Comparison of ENCODE assay signal across 37 cellular contexts in the genomic region with DNA sequence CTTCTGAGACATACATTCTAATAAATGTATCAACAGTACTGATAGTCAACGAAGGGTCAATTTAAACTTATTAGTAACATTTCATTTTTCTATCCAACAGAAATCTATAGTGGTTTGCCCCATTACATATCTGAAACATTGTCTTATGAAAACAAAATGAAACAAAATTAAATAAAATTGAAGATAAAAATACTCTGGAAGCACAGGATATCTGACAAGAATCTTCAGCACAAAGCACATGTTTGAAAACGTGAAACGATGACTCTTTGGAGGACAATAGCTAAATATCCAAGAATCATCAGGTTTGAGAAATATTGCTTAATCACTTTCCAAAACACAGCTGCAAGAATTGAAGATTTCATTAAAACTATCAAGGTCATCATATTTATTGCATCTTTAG.
"Had no signal": no experiment of that assay in that cellular context is flagged by ENCODE, and none has a peak within 500 bp of the region (broad histone marks: within the 10 kb centered on the region; RNA-seq: fewer than 3 reads in every experiment).

No MANE protein-coding gene starts in this region.

- H3K27me3 ChIP-seq: ascending aorta, cardiac muscle cell had no signal

- H3K27ac Mint-ChIP-seq: activated CD4-positive, alpha-beta memory T cell treated with anti-CD3 and anti-CD28 coated beads, Interleukin-2, amount 10 ng/mL, durations not matched to agents 7 days and 5 days; activated CD4-positive, alpha-beta T cell treated with anti-CD3 and anti-CD28 coated beads for 36 hours; activated CD4-positive, alpha-beta T cell treated with anti-CD3 and anti-CD28 coated beads, Interleukin-2, amount 10 ng/mL, durations not matched to agents 7 days and 5 days; activated CD8-positive, alpha-beta memory T cell treated with anti-CD3 and anti-CD28 coated beads, Interleukin-2, amount 10 ng/mL, durations not matched to agents 7 days and 5 days; activated CD8-positive, alpha-beta T cell treated with anti-CD3 and anti-CD28 coated beads, Interleukin-2, amount 10 ng/mL, durations not matched to agents 7 days and 5 days; activated naive CD8-positive, alpha-beta T cell treated with anti-CD3 and anti-CD28 coated beads, Interleukin-2, amount 10 ng/mL, durations not matched to agents 7 days and 5 days; activated naive CD8-positive, alpha-beta T cell treated with anti-CD3 and anti-CD28 coated beads, Interleukin-2, amount 50 U/mL, for 24 hours; activated T-cell treated with anti-CD3 and anti-CD28 coated beads, Interleukin-2, amount 50 U/mL, for 24 hours; activated T-helper 2 cell treated with anti-CD3 and anti-CD28 coated beads, Interferon-gamma antibody, Interleukin-2, Interleukin-4, amounts not matched to agents 10 μg/mL and 5 μg/mL and 100 μg/mL, durations not matched to agents 14 hours and 24 hours and 36 hours; brain; T-helper 1 cell treated with Interleukin-12 subunit alpha and Interleukin-12 subunit beta and Interleukin-4 antibody, amounts not matched to agents 30 μg/mL and 1 μg/mL, for 36 hours; T-helper 2 cell treated with Interferon-gamma antibody and Interleukin-4, amounts not matched to agents 5 μg/mL and 100 μg/mL, for 36 hours had no signal

- H3K4me1 ChIP-seq: ascending aorta had no signal

- H3K4me1 Mint-ChIP-seq: activated CD4-positive, alpha-beta memory T cell treated with anti-CD3 and anti-CD28 coated beads, Interleukin-2, amount 10 ng/mL, durations not matched to agents 7 days and 5 days; activated CD4-positive, alpha-beta T cell treated with anti-CD3 and anti-CD28 coated beads for 36 hours; activated CD4-positive, alpha-beta T cell treated with anti-CD3 and anti-CD28 coated beads, Interleukin-2, amount 10 ng/mL, durations not matched to agents 7 days and 5 days; activated CD8-positive, alpha-beta memory T cell treated with anti-CD3 and anti-CD28 coated beads, Interleukin-2, amount 10 ng/mL, durations not matched to agents 7 days and 5 days; activated naive CD8-positive, alpha-beta T cell treated with anti-CD3 and anti-CD28 coated beads, Interleukin-2, amount 50 U/mL, for 24 hours had no signal

- H3K27me3 Mint-ChIP-seq: activated CD4-positive, alpha-beta memory T cell treated with anti-CD3 and anti-CD28 coated beads, Interleukin-2, amount 10 ng/mL, durations not matched to agents 7 days and 5 days; activated CD4-positive, alpha-beta T cell treated with anti-CD3 and anti-CD28 coated beads for 36 hours; activated CD4-positive, alpha-beta T cell treated with anti-CD3 and anti-CD28 coated beads, Interleukin-2, amount 10 ng/mL, durations not matched to agents 7 days and 5 days; activated CD8-positive, alpha-beta memory T cell treated with anti-CD3 and anti-CD28 coated beads, Interleukin-2, amount 10 ng/mL, durations not matched to agents 7 days and 5 days; activated naive CD8-positive, alpha-beta T cell; activated naive CD8-positive, alpha-beta T cell treated with anti-CD3 and anti-CD28 coated beads, Interleukin-2, amount 10 ng/mL, durations not matched to agents 7 days and 5 days; activated naive CD8-positive, alpha-beta T cell treated with anti-CD3 and anti-CD28 coated beads, Interleukin-2, amount 50 U/mL, for 24 hours; activated T-cell treated with anti-CD3 and anti-CD28 coated beads, Interleukin-2, amount 50 U/mL, for 24 hours; brain; central memory CD8-positive, alpha-beta T cell had no signal

- DNase-seq: activated CD4-positive, alpha-beta memory T cell treated with anti-CD3 and anti-CD28 coated beads, Interleukin-2, amount 10 ng/mL, durations not matched to agents 7 days and 5 days; activated CD4-positive, alpha-beta T cell treated with anti-CD3 and anti-CD28 coated beads for 1 hour; activated CD4-positive, alpha-beta T cell treated with anti-CD3 and anti-CD28 coated beads for 36 hours; activated CD4-positive, alpha-beta T cell treated with anti-CD3 and anti-CD28 coated beads for 48 hours; activated CD4-positive, alpha-beta T cell treated with anti-CD3 and anti-CD28 coated beads, Interleukin-2, amount 10 ng/mL, durations not matched to agents 7 days and 5 days; activated CD4-positive, alpha-beta T cell treated with anti-CD3 and anti-CD28 coated beads, Interleukin-2, amount 50 U/mL, for 48 hours; activated CD4-positive, CD25-positive, alpha-beta regulatory T cell; activated CD8-positive, alpha-beta memory T cell treated with anti-CD3 and anti-CD28 coated beads for 24 hours; activated CD8-positive, alpha-beta memory T cell treated with anti-CD3 and anti-CD28 coated beads, Interleukin-2, amount 10 ng/mL, durations not matched to agents 7 days and 5 days; activated CD8-positive, alpha-beta memory T cell treated with anti-CD3 and anti-CD28 coated beads, Interleukin-2, amount 50 U/mL, for 48 hours; activated CD8-positive, alpha-beta T cell treated with anti-CD3 and anti-CD28 coated beads, Interleukin-2, amount 10 ng/mL, durations not matched to agents 7 days and 5 days; activated effector memory CD4-positive, alpha-beta T cell treated with Interleukin-2 at 50 U/mL for 16 hours; activated gamma-delta T cell; activated naive CD4-positive, alpha-beta T cell treated with anti-CD3 and anti-CD28 coated beads, Interleukin-2, amount 50 U/mL, for 16 hours; activated naive CD4-positive, alpha-beta T cell treated with Interleukin-2 at 50 U/mL for 16 hours; activated naive CD8-positive, alpha-beta T cell treated with anti-CD3 and anti-CD28 coated beads, Interleukin-2, amount 10 ng/mL, durations not matched to agents 7 days and 5 days; activated naive CD8-positive, alpha-beta T cell treated with anti-CD3 and anti-CD28 coated beads, Interleukin-2, amount 50 U/mL, for 24 hours; activated T-cell treated with anti-CD3 and anti-CD28 coated beads, Interleukin-2, amount 50 U/mL, for 24 hours; activated T-cell treated with anti-CD3 and anti-CD28 coated beads, Interleukin-2, amount 50 U/mL, for 48 hours; amygdala; anterior cingulate cortex; caudate nucleus; cerebellar nuclear complex; T-helper 1 cell; T-helper 2 cell; T-helper 9 cell; WERI-Rb-1 had no signal

- ATAC-seq: activated CD4-positive, alpha-beta T cell treated with anti-CD3 and anti-CD28 coated beads for 36 hours; activated CD4-positive, CD25-positive, alpha-beta regulatory T cell treated with anti-CD3 and anti-CD28 coated beads, Interleukin-2, amount 50 U/mL, for 24 hours; activated CD8-positive, alpha-beta memory T cell treated with anti-CD3 and anti-CD28 coated beads, Interleukin-2, amount 10 ng/mL, durations not matched to agents 7 days and 5 days; activated CD8-positive, alpha-beta T cell treated with anti-CD3 and anti-CD28 coated beads, Interleukin-2, amount 10 ng/mL, durations not matched to agents 7 days and 5 days; activated naive CD8-positive, alpha-beta T cell treated with anti-CD3 and anti-CD28 coated beads, Interleukin-2, amount 50 U/mL, for 24 hours; WTC11 had no signal

- H3K9me3 ChIP-seq: ascending aorta had no signal

- H3K4me3 ChIP-seq: ascending aorta, cardiac muscle cell had no signal

- H3K9me3 Mint-ChIP-seq: activated CD4-positive, alpha-beta memory T cell treated with anti-CD3 and anti-CD28 coated beads, Interleukin-2, amount 10 ng/mL, durations not matched to agents 7 days and 5 days; activated CD4-positive, alpha-beta T cell treated with anti-CD3 and anti-CD28 coated beads, Interleukin-2, amount 10 ng/mL, durations not matched to agents 7 days and 5 days; activated naive CD8-positive, alpha-beta T cell treated with anti-CD3 and anti-CD28 coated beads, Interleukin-2, amount 10 ng/mL, durations not matched to agents 7 days and 5 days; activated naive CD8-positive, alpha-beta T cell treated with anti-CD3 and anti-CD28 coated beads, Interleukin-2, amount 50 U/mL, for 24 hours; activated T-cell treated with anti-CD3 and anti-CD28 coated beads, Interleukin-2, amount 50 U/mL, for 24 hours; activated T-helper 2 cell treated with anti-CD3 and anti-CD28 coated beads, Interferon-gamma antibody, Interleukin-2, Interleukin-4, amounts not matched to agents 10 μg/mL and 5 μg/mL and 100 μg/mL, durations not matched to agents 14 hours and 24 hours and 36 hours; brain; central memory CD8-positive, alpha-beta T cell; T-helper 1 cell treated with Interleukin-12 subunit alpha and Interleukin-12 subunit beta and Interleukin-4 antibody, amounts not matched to agents 30 μg/mL and 1 μg/mL, for 36 hours; T-helper 2 cell treated with Interferon-gamma antibody and Interleukin-4, amounts not matched to agents 5 μg/mL and 100 μg/mL, for 36 hours; WTC11 had no signal

- H3K27ac ChIP-seq: ascending aorta, cardiac muscle cell, WERI-Rb-1 had no signal

- H3K4me3 Mint-ChIP-seq: activated CD4-positive, alpha-beta memory T cell treated with anti-CD3 and anti-CD28 coated beads, Interleukin-2, amount 10 ng/mL, durations not matched to agents 7 days and 5 days; activated CD4-positive, alpha-beta T cell treated with anti-CD3 and anti-CD28 coated beads for 36 hours; activated CD4-positive, alpha-beta T cell treated with anti-CD3 and anti-CD28 coated beads, Interleukin-2, amount 10 ng/mL, durations not matched to agents 7 days and 5 days; activated CD8-positive, alpha-beta memory T cell treated with anti-CD3 and anti-CD28 coated beads, Interleukin-2, amount 10 ng/mL, durations not matched to agents 7 days and 5 days; activated CD8-positive, alpha-beta T cell treated with anti-CD3 and anti-CD28 coated beads, Interleukin-2, amount 10 ng/mL, durations not matched to agents 7 days and 5 days; activated naive CD8-positive, alpha-beta T cell; activated naive CD8-positive, alpha-beta T cell treated with anti-CD3 and anti-CD28 coated beads, Interleukin-2, amount 10 ng/mL, durations not matched to agents 7 days and 5 days; activated naive CD8-positive, alpha-beta T cell treated with anti-CD3 and anti-CD28 coated beads, Interleukin-2, amount 50 U/mL, for 24 hours; activated T-cell treated with anti-CD3 and anti-CD28 coated beads, Interleukin-2, amount 50 U/mL, for 24 hours; brain; central memory CD8-positive, alpha-beta T cell; T-helper 1 cell treated with Interleukin-12 subunit alpha and Interleukin-12 subunit beta and Interleukin-4 antibody, amounts not matched to agents 30 μg/mL and 1 μg/mL, for 36 hours; T-helper 2 cell treated with Interferon-gamma antibody and Interleukin-4, amounts not matched to agents 5 μg/mL and 100 μg/mL, for 36 hours; WTC11 had no signal
